In genomic region chr10:93816123-93816747, GRCh38 we compare ENCODE assay signal across 8 cellular contexts. TPM values are rescaled to one million over a fixed set of nuclear protein-coding genes. Genes with fewer than 3 reads are reported as not detected.
DNase-seq lines count a peak whose midpoint lies in the region; ATAC-seq, FAIRE-seq and TF ChIP-seq lines count a peak whose summit lies in the region.

No MANE protein-coding gene starts in this region.

- ATAC-seq in SK-N-SH treated with all-trans-retinoic acid at 6 μM for 48 hours (peak; percentile 85), left lobe of liver (peak; percentile 87), GM21515 (IDR thresholded peaks at IDR 0.05; ENCODE audit: unreplicated experiment) (no peak)

- TF ChIP-seq POLR2A in GM12892 (IDR thresholded peaks at IDR 0.05; ENCODE audit: low read depth, low read length): no peak

- peak; percentile 63 for DNase-seq in AG08396 (ENCODE audit: low spot score)
- DNase-seq in GM12892 (ENCODE audit: insufficient read length): peak; percentile 13
- peak; percentile 88 for DNase-seq in cerebellar cortex (ENCODE audit: low spot score)
- DNase-seq in left lobe of liver (ENCODE audit: low spot score): peak; percentile 63
- peak; percentile 4 to 33 for DNase-seq in stimulated activated CD4-positive, alpha-beta T cell treated with anti-CD3 and anti-CD28 coated beads, Interleukin-4, amount 100 ng/mL, for 4 hours

- FAIRE-seq in GM12892 (lab: Jason Lieb, UNC): peak; percentile 61

- peak; percentile 65 for TF ChIP-seq CTCF in LNCAP (IDR thresholded peaks at IDR 0.05)

TF ChIP-seq in SK-N-SH treated with all-trans-retinoic acid at 6 μM for 48 hours, 23 proteins besides CTCF, POLR2A, EP300 and RAD21:
- TF ChIP-seq TSHZ2 (CRISPR knock-in tag; IDR thresholded peaks at IDR 0.05): 0 out of 2 replicates have a peak, but pooled peaks have one; percentile 17
- TF ChIP-seq TCF4 (CRISPR knock-in tag; IDR thresholded peaks at IDR 0.05; ENCODE audit: borderline replicate concordance): peak; percentile 68; the same call in 1 of the 2 replicates
- no peak for TF ChIP-seq CSDC2 (CRISPR knock-in tag; IDR thresholded peaks at IDR 0.05)
- TF ChIP-seq OSR1 (CRISPR knock-in tag; IDR thresholded peaks at IDR 0.05): no peak
- TF ChIP-seq ZFP3 (CRISPR knock-in tag; IDR thresholded peaks at IDR 0.05): no peak
- no peak for TF ChIP-seq RARB (CRISPR knock-in tag; IDR thresholded peaks at IDR 0.05)
- no peak for TF ChIP-seq ZNF70 (CRISPR knock-in tag; IDR thresholded peaks at IDR 0.05)
- TF ChIP-seq ISL1 (CRISPR knock-in tag; IDR thresholded peaks at IDR 0.05): no peak
- TF ChIP-seq ZFP30 (CRISPR knock-in tag; IDR thresholded peaks at IDR 0.05): no peak
- no peak for TF ChIP-seq ZC3H10 (CRISPR knock-in tag; IDR thresholded peaks at IDR 0.05)
- TF ChIP-seq, protein P1, sequence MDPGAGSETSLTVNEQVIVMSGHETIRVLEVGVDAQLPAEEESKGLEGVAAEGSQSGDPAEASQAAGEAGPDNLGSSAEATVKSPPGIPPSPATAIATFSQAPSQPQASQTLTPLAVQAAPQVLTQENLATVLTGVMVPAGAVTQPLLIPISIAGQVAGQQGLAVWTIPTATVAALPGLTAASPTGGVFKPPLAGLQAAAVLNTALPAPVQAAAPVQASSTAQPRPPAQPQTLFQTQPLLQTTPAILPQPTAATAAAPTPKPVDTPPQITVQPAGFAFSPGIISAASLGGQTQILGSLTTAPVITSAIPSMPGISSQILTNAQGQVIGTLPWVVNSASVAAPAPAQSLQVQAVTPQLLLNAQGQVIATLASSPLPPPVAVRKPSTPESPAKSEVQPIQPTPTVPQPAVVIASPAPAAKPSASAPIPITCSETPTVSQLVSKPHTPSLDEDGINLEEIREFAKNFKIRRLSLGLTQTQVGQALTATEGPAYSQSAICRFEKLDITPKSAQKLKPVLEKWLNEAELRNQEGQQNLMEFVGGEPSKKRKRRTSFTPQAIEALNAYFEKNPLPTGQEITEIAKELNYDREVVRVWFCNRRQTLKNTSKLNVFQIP (CRISPR knock-in tag; IDR thresholded peaks at IDR 0.05; ENCODE audit: borderline replicate concordance, low read depth): no peak
- no peak for TF ChIP-seq ESRRG (CRISPR knock-in tag; IDR thresholded peaks at IDR 0.05)
- TF ChIP-seq SNAI2 (CRISPR knock-in tag; IDR thresholded peaks at IDR 0.05): no peak
- no peak for TF ChIP-seq ZNF8 (CRISPR knock-in tag; IDR thresholded peaks at IDR 0.05)

RNA-seq across cellular contexts. Expression of gene LGI1, which starts 58.5 kb away (rescaled TPM):
- not detected for polyA plus RNA-seq in GM12892 (2012; ENCODE audit: missing spikeins)
- total RNA-seq in left lobe of liver: 0.75 TPM

Comparison
In these comparisons a context has a peak if more than half of its experiments do, and no peak if none do; other contexts are left out.
1. DNase-seq: peak in every context shown above with its lines; median percentile 88 in cerebellar cortex; 63 in AG08396; 63 in left lobe of liver; 18 in stimulated activated CD4-positive, alpha-beta T cell treated with anti-CD3 and anti-CD28 coated beads, Interleukin-4, amount 100 ng/mL, for 4 hours; 13 in GM12892.